ENCODE assay signal across 2 cellular contexts in genomic region chr10:73925539-73925938, GRCh38.
A peak's percentile ranks its signal among the peaks of the same experiment; 100 is the strongest.
TF ChIP-seq lines count a peak whose summit lies in the region.

No MANE protein-coding gene starts in this region.

TF ChIP-seq in GM23338, 12 proteins besides CTCF, POLR2A, EP300 and RAD21:
- TF ChIP-seq POLR2AphosphoS5 (IDR thresholded peaks at IDR 0.05; ENCODE audit: low read depth), result no peak
- TF ChIP-seq ZNF462 (CRISPR knock-in tag; IDR thresholded peaks at IDR 0.05), result no peak
- no peak for TF ChIP-seq JUNB (IDR thresholded peaks at IDR 0.05; ENCODE audit: unreplicated experiment)
- no peak for TF ChIP-seq NANOG (IDR thresholded peaks at IDR 0.05; ENCODE audit: borderline replicate concordance)
- no peak for TF ChIP-seq ETS1 (IDR thresholded peaks at IDR 0.05)
- TF ChIP-seq REST (IDR thresholded peaks at IDR 0.05; ENCODE audit: unreplicated experiment), result no peak
- no peak for TF ChIP-seq STAT1 (IDR thresholded peaks at IDR 0.05; ENCODE audit: unreplicated experiment)
- TF ChIP-seq CREB1 (CRISPR knock-in tag; IDR thresholded peaks at IDR 0.05; ENCODE audit: low read depth), result no peak
- TF ChIP-seq ZNF114 (CRISPR knock-in tag; IDR thresholded peaks at IDR 0.05), result no peak
- TF ChIP-seq ZNF331 (CRISPR knock-in tag; IDR thresholded peaks at IDR 0.05; ENCODE audit: low read depth), result no peak
- no peak for TF ChIP-seq EZH2 (IDR thresholded peaks at IDR 0.05; ENCODE audit: low read depth, unreplicated experiment)
- no peak for TF ChIP-seq EZH2phosphoT487 (IDR thresholded peaks at IDR 0.05; ENCODE audit: unreplicated experiment)
TF ChIP-seq in GM23338: peak in this region for 0.

TF ChIP-seq in K562, 482 proteins besides CTCF, POLR2A, EP300 and RAD21:
- no peak for TF ChIP-seq THRAP3 (IDR thresholded peaks at IDR 0.05; ENCODE audit: borderline replicate concordance)
- no peak for TF ChIP-seq ZNF398 (CRISPR knock-in tag; IDR thresholded peaks at IDR 0.05)
- TF ChIP-seq HCFC1 (IDR thresholded peaks at IDR 0.05; ENCODE audit: low read depth, low read length), result no peak
- peak; percentile 52; the same call in 1 of the 2 replicates for TF ChIP-seq ESRRA (IDR thresholded peaks at IDR 0.05; ENCODE audit: borderline replicate concordance, low read depth)
- no peak for TF ChIP-seq E2F3 (CRISPR knock-in tag; IDR thresholded peaks at IDR 0.05)
TF ChIP-seq in K562: peak in this region for 1.
